ENCODE assay signal across 21 cellular contexts in the genomic region with DNA sequence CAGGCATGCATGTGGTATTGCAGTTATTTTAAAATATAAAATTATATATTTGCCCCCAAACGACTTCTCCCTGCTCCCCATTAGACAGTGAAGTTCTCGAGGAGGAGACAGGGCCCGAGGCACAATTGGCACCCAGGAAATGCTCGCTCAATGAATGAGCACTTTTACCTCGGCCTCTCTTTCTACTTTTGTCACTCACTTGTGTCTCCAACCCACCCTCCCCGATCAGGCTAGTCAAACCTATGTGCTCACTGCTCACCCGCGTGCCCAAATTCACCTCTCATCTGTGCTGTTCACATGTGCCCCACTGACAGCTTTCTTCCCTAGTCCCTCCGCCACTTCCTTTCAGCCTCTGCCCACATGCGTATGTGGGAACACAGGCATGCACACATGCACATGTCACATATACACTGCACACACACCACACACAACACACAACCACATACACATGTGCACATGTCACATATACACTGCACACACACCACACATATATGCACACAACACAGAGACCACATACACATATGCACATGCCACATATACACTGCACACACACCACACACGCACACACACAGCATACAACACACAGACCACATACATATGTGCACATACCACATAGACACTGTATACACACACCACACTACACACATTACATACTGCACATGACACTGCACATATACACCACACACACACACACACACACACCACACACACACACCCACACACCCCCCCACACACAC.
"Had no signal": no experiment of that assay in that cellular context is flagged by ENCODE, and none has a peak within 500 bp of the region (broad histone marks: within the 10 kb centered on the region; RNA-seq: fewer than 3 reads in every experiment).

No MANE protein-coding gene starts in this region.

- H3K4me1 ChIP-seq: testis, uterus had no signal

- H3K36me3 ChIP-seq: esophagus muscularis mucosa, gastrocnemius medialis, heart right ventricle, ovary, tibial nerve, uterus had no signal

- H3K4me3 ChIP-seq: esophagus muscularis mucosa, gastrocnemius medialis, heart right ventricle, ovary, testis, tibial nerve, uterus had no signal

- H3K9me3 ChIP-seq: esophagus muscularis mucosa, gastrocnemius medialis, heart right ventricle, ovary, testis, tibial nerve, uterus had no signal

- H3K27ac ChIP-seq: epithelial cell of prostate, esophagus muscularis mucosa, gastrocnemius medialis, ovary, testis, tibial nerve, uterus had no signal

- FAIRE-seq: colon, islet of Langerhans had no signal

- ATAC-seq: effector memory CD8-positive, alpha-beta T cell; gastrocnemius medialis; stimulated activated memory B cell treated with anti-CD40 and anti-IgM and Interleukin-4, amounts not matched to agents 10 μg/mL and 1 μg/mL and 100 μg/mL, for 72 hours; stimulated activated naive CD8-positive, alpha-beta T cell treated with anti-CD3 and anti-CD28 coated beads, Interleukin-15, amount 100 ng/mL, for 72 hours had no signal

- DNase-seq: effector memory CD8-positive, alpha-beta T cell; gastrocnemius medialis; heart right ventricle; hypothalamus; kidney glomerular epithelial cell; natural killer cell; nucleus accumbens; right cardiac atrium; stimulated activated CD4-positive, alpha-beta T cell treated with anti-CD3 and anti-CD28 coated beads, Interleukin-15, amount 100 ng/mL, for 24 hours; stimulated activated CD4-positive, alpha-beta T cell treated with anti-CD3 and anti-CD28 coated beads, Interleukin-1b, Interleukin-23, amount 100 ng/mL, for 48 hours; stimulated activated CD4-positive, alpha-beta T cell treated with anti-CD3 and anti-CD28 coated beads, Interleukin-4, amount 100 ng/mL, for 24 hours; stimulated activated naive CD8-positive, alpha-beta T cell treated with anti-CD3 and anti-CD28 coated beads, Interleukin-15, amount 100 ng/mL, for 72 hours; testis; uterus had no signal

- H3K27me3 ChIP-seq: esophagus muscularis mucosa, gastrocnemius medialis, heart right ventricle, ovary, testis, tibial nerve, uterus had no signal
